In the genomic region with DNA sequence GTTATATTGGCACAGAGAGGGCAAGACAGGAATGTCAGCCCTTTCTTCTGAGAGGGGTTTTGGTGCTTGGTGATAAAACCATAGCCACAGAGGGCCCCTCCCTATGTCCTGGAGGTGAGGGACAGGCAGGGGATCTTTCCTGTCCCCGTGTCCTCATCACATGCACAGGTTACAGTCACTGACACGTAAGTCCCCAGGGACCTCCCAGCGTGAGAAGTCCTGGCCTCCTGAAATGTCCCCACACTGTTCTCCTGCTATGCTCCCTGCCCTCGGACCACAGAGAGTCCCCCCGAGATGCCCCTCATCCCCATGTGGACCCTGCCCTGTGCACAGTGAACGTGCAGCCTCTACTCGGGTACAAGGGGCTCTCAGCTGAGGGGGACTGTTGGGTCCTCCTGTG, we compare ENCODE assay signal across 12 cellular contexts.
"Had no signal": no experiment of that assay in that cellular context is flagged by ENCODE, and none has a peak within 500 bp of the region (broad histone marks: within the 10 kb centered on the region; RNA-seq: fewer than 3 reads in every experiment).

No MANE protein-coding gene starts in this region.

- H3K27me3 ChIP-seq: pancreas had no signal

- H3K27ac Mint-ChIP-seq: activated CD4-positive, alpha-beta T cell treated with anti-CD3 and anti-CD28 coated beads, Interleukin-2, amount 10 ng/mL, durations not matched to agents 7 days and 5 days; activated naive CD8-positive, alpha-beta T cell treated with anti-CD3 and anti-CD28 coated beads for 36 hours; activated T-helper 1 cell treated with anti-CD3 and anti-CD28 coated beads, Interleukin-12 subunit alpha, Interleukin-12 subunit beta, Interleukin-2, Interleukin-4 antibody, amounts not matched to agents 30 ng/mL and 10 ng/mL and 1 ng/mL, durations not matched to agents 14 hours and 24 hours and 36 hours; endodermal cell; naive B cell had no signal

- ATAC-seq: left colon; pancreas; stimulated activated naive CD8-positive, alpha-beta T cell treated with anti-CD3 and anti-CD28 coated beads, Interleukin-15, Interleukin-2, amounts not matched to agents 100 U/mL and 50 U/mL, for 24 hours had no signal

- H3K4me3 ChIP-seq: pancreas had no signal

- H3K27me3 Mint-ChIP-seq: activated CD4-positive, alpha-beta T cell treated with anti-CD3 and anti-CD28 coated beads, Interleukin-2, amount 10 ng/mL, durations not matched to agents 7 days and 5 days; activated naive CD8-positive, alpha-beta T cell treated with anti-CD3 and anti-CD28 coated beads for 36 hours had no signal

- H3K4me3 Mint-ChIP-seq: activated CD4-positive, alpha-beta T cell treated with anti-CD3 and anti-CD28 coated beads, Interleukin-2, amount 10 ng/mL, durations not matched to agents 7 days and 5 days; activated naive CD8-positive, alpha-beta T cell treated with anti-CD3 and anti-CD28 coated beads for 36 hours; activated T-helper 1 cell treated with anti-CD3 and anti-CD28 coated beads, Interleukin-12 subunit alpha, Interleukin-12 subunit beta, Interleukin-2, Interleukin-4 antibody, amounts not matched to agents 30 ng/mL and 10 ng/mL and 1 ng/mL, durations not matched to agents 14 hours and 24 hours and 36 hours; endodermal cell; naive B cell had no signal

- H3K36me3 Mint-ChIP-seq: activated naive CD8-positive, alpha-beta T cell treated with anti-CD3 and anti-CD28 coated beads for 36 hours; naive B cell had no signal

- H3K4me1 ChIP-seq: pancreas had no signal

- DNase-seq: activated CD4-positive, alpha-beta T cell treated with anti-CD3 and anti-CD28 coated beads, Interleukin-2, amount 10 ng/mL, durations not matched to agents 7 days and 5 days; activated CD4-positive, CD25-positive, alpha-beta regulatory T cell; activated naive CD8-positive, alpha-beta T cell treated with anti-CD3 and anti-CD28 coated beads for 36 hours; amygdala; endodermal cell; naive B cell; pancreas; small intestine; stimulated activated CD4-positive, alpha-beta T cell treated with anti-CD3 and anti-CD28 coated beads, Interleukin-4, amount 100 ng/mL, for 4 hours; stimulated activated naive CD8-positive, alpha-beta T cell treated with anti-CD3 and anti-CD28 coated beads, Interleukin-15, Interleukin-2, amounts not matched to agents 100 U/mL and 50 U/mL, for 24 hours had no signal

- H3K27ac ChIP-seq: pancreas had no signal

- H3K4me1 Mint-ChIP-seq: activated CD4-positive, alpha-beta T cell treated with anti-CD3 and anti-CD28 coated beads, Interleukin-2, amount 10 ng/mL, durations not matched to agents 7 days and 5 days; activated naive CD8-positive, alpha-beta T cell treated with anti-CD3 and anti-CD28 coated beads for 36 hours had no signal

- H3K9me3 ChIP-seq: pancreas had no signal
